1 cellular context compared by ENCODE assay signal in genomic region chr14:104799657-104800599, GRCh38.
TF ChIP-seq lines count a peak whose summit lies in the region.

No MANE protein-coding gene starts in this region.

TF ChIP-seq in GM12878, 131 proteins besides CTCF, POLR2A, EP300 and RAD21:
- TF ChIP-seq MAX (IDR thresholded peaks at IDR 0.05; ENCODE audit: low read depth, low read length) (no peak), BRCA1 (IDR thresholded peaks at IDR 0.05; ENCODE audit: low read depth, low read length) (0 out of 2 replicates have a peak, but pooled peaks have one; percentile 22), EGR1 (IDR thresholded peaks at IDR 0.05; ENCODE audit: borderline replicate concordance in 1 of 2, low read depth in 2 of 2, low read length in 2 of 2) (peak in 1 of 2 experiments; percentile 48; a peak in 2 of 3 replicates), IRF3 (IDR thresholded peaks at IDR 0.05) (no peak), JUND (IDR thresholded peaks at IDR 0.05; ENCODE audit: low read depth, low read length) (no peak), CHD2 (IDR thresholded peaks at IDR 0.05; ENCODE audit: borderline replicate concordance, low read depth, low read length) (peak; percentile 81; the same call in 1 of the 2 replicates), ZBTB33 (IDR thresholded peaks at IDR 0.05) (no peak), EED (IDR thresholded peaks at IDR 0.05; ENCODE audit: low read depth) (no peak), SKIL (IDR thresholded peaks at IDR 0.05; ENCODE audit: low read depth, poor library complexity, severe bottlenecking) (no peak), MYB (IDR thresholded peaks at IDR 0.05; ENCODE audit: borderline replicate concordance, low read depth, low read length) (no peak)
